Comparison of ENCODE assay signal across 22 cellular contexts in genomic region chr11:85348945-85349344, GRCh38.
DNase-seq lines count a peak whose midpoint lies in the region; ATAC-seq, FAIRE-seq and TF ChIP-seq lines count a peak whose summit lies in the region.
"Had no signal": no experiment of that assay in that cellular context is flagged by ENCODE, and none has a peak within 500 bp of the region (broad histone marks: within the 10 kb centered on the region; RNA-seq: fewer than 3 reads in every experiment).

No MANE protein-coding gene starts in this region.

- H3K9ac ChIP-seq in HUES6 (ENCODE audit: low read length): no peak overlapping the region
- H3K9ac ChIP-seq in H1 (replicated peaks in 1 of 4; ENCODE audit: extremely low read depth in 1 of 4, low read depth in 3 of 4, low read length in 3 of 4): no peak overlapping the region
- H3K9ac ChIP-seq in iPS-20b (ENCODE audit: low read depth, low read length): no peak overlapping the region
- H3K9ac ChIP-seq: BLaER1 had no signal

- H3K56ac ChIP-seq in H1 (replicated peaks; ENCODE audit: insufficient read length, low read depth, low read length): no peak overlapping the region

- H3F3A ChIP-seq in GM23338 (replicated peaks; ENCODE audit: low read depth): peaks cover 6% of the 10 kb centered on the region; the same call in 1 of the 2 replicates

- H2BK120ac ChIP-seq in H1 (replicated peaks; ENCODE audit: low read depth, low read length): no peak overlapping the region

- intact Hi-C loops in cardiac septum (cut with DNase I): no loop called here
- intact Hi-C loops in Calu3 (cut with micrococcal nuclease; ENCODE audit: unreplicated experiment): no loop called here

- H4K20me1 ChIP-seq in GM23338 (replicated peaks; ENCODE audit: insufficient read depth): no peaks in the 10 kb centered on the region
- H4K20me1 ChIP-seq in H1 (replicated peaks in 1 of 2; ENCODE audit: control insufficient read depth in 1 of 2, insufficient read depth in 2 of 2, low read length in 2 of 2): no peaks in the 10 kb centered on the region
- H4K20me1 ChIP-seq: BLaER1 had no signal

- no peak overlapping the region for H3K4me3 ChIP-seq in GM23338
- H3K4me3 ChIP-seq in HUES6 (ENCODE audit: low read depth, low read length): no peak overlapping the region
- no peak overlapping the region for H3K4me3 ChIP-seq in H1 (ENCODE audit: extremely low read depth in 1 of 4, insufficient read depth in 2 of 4, low read depth in 3 of 4, low read length in 4 of 4)
- no peak overlapping the region for H3K4me3 ChIP-seq in iPS-20b (ENCODE audit: low read length)
- H3K4me3 ChIP-seq: BLaER1 had no signal

- no peaks in the 10 kb centered on the region for H3K9me2 ChIP-seq in GM23338 (ENCODE audit: insufficient read depth)

- TF ChIP-seq EP300 in H1 (IDR thresholded peaks at IDR 0.05; ENCODE audit: borderline replicate concordance in 1 of 2, low read depth in 2 of 2, low read length in 2 of 2): no peak

- H3K23me2 ChIP-seq in H1 (ENCODE audit: low read depth, low read length): no peaks in the 10 kb centered on the region

- no peak overlapping the region for H4K91ac ChIP-seq in H1 (replicated peaks; ENCODE audit: insufficient read length, low read length)

- no peak overlapping the region for H3K4ac ChIP-seq in H1 (replicated peaks; ENCODE audit: insufficient read length, low read depth, low read length)

- no peaks in the 10 kb centered on the region for H3K79me2 ChIP-seq in GM23338 (replicated peaks; ENCODE audit: insufficient read depth)
- no peaks in the 10 kb centered on the region for H3K79me2 ChIP-seq in H1 (ENCODE audit: control insufficient read depth in 1 of 2, insufficient read depth in 2 of 2, low read length in 2 of 2)

- H3K18ac ChIP-seq in H1 (ENCODE audit: extremely low read depth, low read length): no peak overlapping the region

- H3K4me1 Mint-ChIP-seq in GM23338 (peaks cover 28% of the 10 kb centered on the region), Calu3 (ENCODE audit: low read depth, unreplicated experiment) (no peaks in the 10 kb centered on the region)
- H3K4me1 Mint-ChIP-seq: CD14-positive monocyte; CD4-positive, alpha-beta memory T cell had no signal

- H2BK12ac ChIP-seq in H1 (ENCODE audit: low read depth, low read length): no peak overlapping the region

- no peak overlapping the region for H2AK5ac ChIP-seq in H1 (ENCODE audit: low read depth, low read length)

- H3K27ac Mint-ChIP-seq in GM23338 (peak overlapping the region; percentile 66), Calu3 (ENCODE audit: unreplicated experiment) (no peak overlapping the region)
- H3K27ac Mint-ChIP-seq: CD14-positive monocyte had no signal

- CTCF ChIA-PET in H1 (lab: Charles Lee; ENCODE audit: partially characterized antibody): no interaction called here
- CTCF ChIA-PET in Calu3 (lab: Charles Lee): no interaction called here

- BruUV-seq in Calu3 (replicated peaks; lab: Mats Ljungman, UMichigan): no TSS peak

- H4K5ac ChIP-seq in H1 (ENCODE audit: insufficient read length, low read depth, low read length): peak overlapping the region; percentile 87

- no peak overlapping the region for H2BK20ac ChIP-seq in H1 (ENCODE audit: low read length)

- peak; percentile 91 for ATAC-seq in GM23338

- H3K4me2 ChIP-seq in GM23338 (0 out of 2 replicates have a peak overlapping the region, but pooled peaks have one; percentile 10), H1 (ENCODE audit: insufficient read depth in 1 of 2, low read depth in 2 of 2, low read length in 2 of 2) (no peak overlapping the region; a peak in 2 of 4 replicates)
- H3K4me2 ChIP-seq: BLaER1 had no signal

- TF ChIP-seq POLR2A in H1 (IDR thresholded peaks at IDR 0.05; ENCODE audit: control extremely low read depth in 1 of 2, low read depth in 2 of 2, low read length in 2 of 2): no peak

- DNase-seq in GM23338 (ENCODE audit: low spot score): peak; percentile 64
- DNase-seq in H1 (ENCODE audit: low read depth in 1 of 2, low spot score in 2 of 2): peak in 1 of 2 experiments; percentile 36
- no peak for DNase-seq in NCI-H128 (lab: John Stamatoyannopoulos, UW; ENCODE audit: unreplicated experiment)
- no peak for DNase-seq in cardiac septum (ENCODE audit: low spot score)
- no peak for DNase-seq in COLO668 (lab: John Stamatoyannopoulos, UW; ENCODE audit: unreplicated experiment)
- no peak for DNase-seq in Calu3
- DNase-seq: 8988T; CD4-positive, alpha-beta memory T cell; DMS 273 treated with DMSO at 0.1 percent for 48 hours; DMS53; DND-41; EL; GOT3; HCEC 1CT; KG1 had no signal

- peaks cover 6% of the 10 kb centered on the region; the same call in 1 of the 2 replicates for H3K9me3 ChIP-seq in HUES6 (ENCODE audit: control insufficient read depth, insufficient read depth, low read depth, low read length)
- no peaks in the 10 kb centered on the region for H3K9me3 ChIP-seq in H1 (ENCODE audit: insufficient read depth in 2 of 2, low read depth in 1 of 2, low read length in 1 of 2)
- H3K9me3 ChIP-seq in iPS-20b (ENCODE audit: insufficient read depth, low read depth, low read length): no peaks in the 10 kb centered on the region; the same call in 1 of the 2 replicates
- H3K9me3 ChIP-seq: BLaER1 had no signal

- TF ChIP-seq CTCF in GM23338 (conservative IDR thresholded peaks at IDR 0.05; ENCODE audit: low read depth in 2 of 2) (no peak), H1 (IDR thresholded peaks at IDR 0.05; ENCODE audit: control extremely low read depth in 1 of 3, insufficient read depth in 1 of 3, low read depth in 1 of 3, low read length in 3 of 3) (no peak), Calu3 (IDR thresholded peaks at IDR 0.05; ENCODE audit: unreplicated experiment) (no peak)

- H3K4me3 Mint-ChIP-seq in GM23338 (no peak overlapping the region), Calu3 (ENCODE audit: low read depth, unreplicated experiment) (no peak overlapping the region)
- H3K4me3 Mint-ChIP-seq: CD14-positive monocyte; CD4-positive, alpha-beta memory T cell had no signal

- H3K27me3 ChIP-seq in GM23338 (ENCODE audit: insufficient read depth) (no peaks in the 10 kb centered on the region), HUES6 (ENCODE audit: control insufficient read depth, insufficient read depth, low read length) (no peaks in the 10 kb centered on the region), H1 (replicated peaks in 1 of 4; ENCODE audit: control insufficient read depth in 3 of 4, extremely low read depth in 1 of 4, insufficient read depth in 3 of 4, low read length in 3 of 4) (no peaks in the 10 kb centered on the region), iPS-20b (ENCODE audit: insufficient read depth, low read length) (no peaks in the 10 kb centered on the region)
- H3K27me3 ChIP-seq: BLaER1 had no signal

- H2AFZ ChIP-seq in GM23338: no peak overlapping the region
- no peak overlapping the region for H2AFZ ChIP-seq in H1 (ENCODE audit: low read length)

- H2BK15ac ChIP-seq in H1 (ENCODE audit: low read length): no peak overlapping the region

- FAIRE-seq in H1 (lab: Jason Lieb, UNC): peak; percentile 90
- FAIRE-seq: G401.6, GM12891 had no signal

- H3K9me3 Mint-ChIP-seq in GM23338 (peaks cover 20% of the 10 kb centered on the region), Calu3 (ENCODE audit: low read depth, unreplicated experiment) (no peaks in the 10 kb centered on the region)

- H3K14ac ChIP-seq in H1 (ENCODE audit: insufficient read length): no peak overlapping the region

- peaks cover 35% of the 10 kb centered on the region for H3K4me1 ChIP-seq in GM23338 (ENCODE audit: insufficient read depth)
- peaks cover 23% of the 10 kb centered on the region for H3K4me1 ChIP-seq in HUES6 (ENCODE audit: control insufficient read depth, insufficient read depth, low read length)
- H3K4me1 ChIP-seq in H1 (replicated peaks in 1 of 4; ENCODE audit: control insufficient read depth in 3 of 4, insufficient read depth in 4 of 4, low read length in 3 of 4): peaks cover 0 to 16% (median 4%) of the 10 kb centered on the region in 4 experiments; a peak in 4 of 7 replicates
- peaks cover 27% of the 10 kb centered on the region; the same call in 1 of the 2 replicates for H3K4me1 ChIP-seq in iPS-20b (ENCODE audit: insufficient read depth, low read length)

- no peaks in the 10 kb centered on the region for H3K27me3 Mint-ChIP-seq in GM23338 (ENCODE audit: insufficient read depth, low read depth, poor library complexity)
- H3K27me3 Mint-ChIP-seq in Calu3 (ENCODE audit: unreplicated experiment): no peaks in the 10 kb centered on the region
- H3K27me3 Mint-ChIP-seq: CD4-positive, alpha-beta memory T cell had no signal

- H3K36me3 Mint-ChIP-seq in GM23338 (ENCODE audit: low read depth) (peaks cover 26% of the 10 kb centered on the region), Calu3 (ENCODE audit: insufficient read depth, unreplicated experiment) (no peaks in the 10 kb centered on the region)
- H3K36me3 Mint-ChIP-seq: CD14-positive monocyte had no signal

- no peak overlapping the region for H3K23ac ChIP-seq in H1 (ENCODE audit: insufficient read length)

- H2BK5ac ChIP-seq in H1 (ENCODE audit: low read depth, low read length): no peak overlapping the region

- POLR2A ChIA-PET in H1 (lab: Charles Lee; ENCODE audit: partially characterized antibody): no interaction called here

- no peak for TF ChIP-seq RAD21 in H1 (IDR thresholded peaks at IDR 0.05 in 1 of 2, conservative IDR thresholded peaks at IDR 0.05 in 1 of 2; ENCODE audit: low read depth in 2 of 2, low read length in 2 of 2)

- H3K36me3 ChIP-seq in GM23338 (ENCODE audit: insufficient read depth) (no peaks in the 10 kb centered on the region), HUES6 (ENCODE audit: control insufficient read depth, insufficient read depth, low read length) (no peaks in the 10 kb centered on the region), H1 (ENCODE audit: control insufficient read depth in 2 of 4, insufficient read depth in 4 of 4, low read length in 3 of 4) (no peaks in the 10 kb centered on the region), iPS-20b (ENCODE audit: insufficient read depth, low read depth, low read length) (no peaks in the 10 kb centered on the region)
- H3K36me3 ChIP-seq: BLaER1 had no signal

- H3K27ac ChIP-seq in GM23338 (ENCODE audit: low read depth): peak overlapping the region; percentile 74
- H3K27ac ChIP-seq in HUES6 (ENCODE audit: low read depth, low read length): peak overlapping the region; percentile 74
- H3K27ac ChIP-seq in H1 (ENCODE audit: low read depth, low read length): no peak overlapping the region
- peak overlapping the region; percentile 30 for H3K27ac ChIP-seq in iPS-20b (ENCODE audit: low read length)
- H3K27ac ChIP-seq: BLaER1, HL-60 had no signal

- no peak overlapping the region for H4K8ac ChIP-seq in H1 (ENCODE audit: extremely low read depth, insufficient read depth, low read length)

- no peaks in the 10 kb centered on the region for H3K79me1 ChIP-seq in H1 (ENCODE audit: low read depth, low read length)

TF ChIP-seq in H1, 55 proteins besides CTCF, POLR2A, EP300 and RAD21 (continues in another document):
- no peak; the same call in 1 of the 2 replicates for TF ChIP-seq TEAD4 (IDR thresholded peaks at IDR 0.05; ENCODE audit: low read depth, low read length)
